2 cellular contexts compared by ENCODE assay signal in genomic region chr4:78058591-78059523, GRCh38.
TF ChIP-seq lines count a peak whose summit lies in the region.

No MANE protein-coding gene starts in this region.

TF ChIP-seq in SK-N-SH, 30 proteins besides CTCF, POLR2A, EP300 and RAD21:
- peak; percentile 28; the same call in 1 of the 2 replicates for TF ChIP-seq TAF1 (IDR thresholded peaks at IDR 0.05; ENCODE audit: borderline replicate concordance, low read depth, low read length)
- TF ChIP-seq POLR2AphosphoS5 (IDR thresholded peaks at IDR 0.05; ENCODE audit: low read depth, low read length): 0 out of 2 replicates have a peak, but pooled peaks have one; percentile 28
- TF ChIP-seq NRF1 (IDR thresholded peaks at IDR 0.05; ENCODE audit: low read depth, low read length): no peak
- 0 out of 2 replicates have a peak, but pooled peaks have one; percentile 29 for TF ChIP-seq SIN3A (IDR thresholded peaks at IDR 0.05; ENCODE audit: borderline replicate concordance, low read depth, low read length)

TF ChIP-seq in H1, 55 proteins besides CTCF, POLR2A, EP300 and RAD21:
- TF ChIP-seq SIN3A (conservative IDR thresholded peaks at IDR 0.05 in 1 of 2, IDR thresholded peaks at IDR 0.05 in 1 of 2; ENCODE audit: low read depth in 1 of 2, low read length in 2 of 2): peak in 1 of 2 experiments; percentile 63; a peak in 1 of 4 replicates
- TF ChIP-seq RFX5 (IDR thresholded peaks at IDR 0.05; ENCODE audit: borderline replicate concordance, low read depth, low read length): no peak
- TF ChIP-seq E2F6 (IDR thresholded peaks at IDR 0.05): no peak
- no peak for TF ChIP-seq HDAC2 (IDR thresholded peaks at IDR 0.05; ENCODE audit: borderline replicate concordance in 1 of 2, low read depth in 2 of 2, low read length in 2 of 2)
- TF ChIP-seq TCF12 (IDR thresholded peaks at IDR 0.05; ENCODE audit: low read depth, low read length): no peak
- no peak for TF ChIP-seq RXRA (IDR thresholded peaks at IDR 0.05; ENCODE audit: insufficient read depth, low read depth, low read length)
- peak; percentile 24; the same call in 1 of the 2 replicates for TF ChIP-seq MAX (IDR thresholded peaks at IDR 0.05)
- TF ChIP-seq SIX5 (IDR thresholded peaks at IDR 0.05; ENCODE audit: low read depth, low read length): no peak
- TF ChIP-seq NANOG (IDR thresholded peaks at IDR 0.05; ENCODE audit: insufficient read depth, low read depth, low read length, poor library complexity, severe bottlenecking): no peak
- TF ChIP-seq CBX8 (IDR thresholded peaks at IDR 0.05; ENCODE audit: borderline replicate concordance, low read depth, low read length): no peak
- TF ChIP-seq GTF2F1 (IDR thresholded peaks at IDR 0.05; ENCODE audit: borderline replicate concordance, low read depth, low read length): no peak
- no peak for TF ChIP-seq SUZ12 (IDR thresholded peaks at IDR 0.05; ENCODE audit: low read length)
- no peak for TF ChIP-seq CEBPB (IDR thresholded peaks at IDR 0.05; ENCODE audit: low read depth, low read length)
- TF ChIP-seq CHD2 (IDR thresholded peaks at IDR 0.05; ENCODE audit: low read length): no peak
- no peak for TF ChIP-seq SIRT6 (IDR thresholded peaks at IDR 0.05; ENCODE audit: low read length)
- TF ChIP-seq TAF7 (optimal IDR thresholded peaks at IDR 0.05; ENCODE audit: borderline replicate concordance, low read depth, low read length): peak; percentile 28
- peak; percentile 62 for TF ChIP-seq KDM4A (IDR thresholded peaks at IDR 0.05; ENCODE audit: low read depth, low read length, severe bottlenecking)
- no peak for TF ChIP-seq NRF1 (IDR thresholded peaks at IDR 0.05; ENCODE audit: low read depth, low read length)
- peak; percentile 24; the same call in 1 of the 2 replicates for TF ChIP-seq POLR2AphosphoS5 (IDR thresholded peaks at IDR 0.05; ENCODE audit: low read depth, low read length)
- no peak for TF ChIP-seq CBX5 (IDR thresholded peaks at IDR 0.05; ENCODE audit: low read depth, low read length)
- peak; percentile 68 for TF ChIP-seq TAF1 (IDR thresholded peaks at IDR 0.05; ENCODE audit: low read depth, low read length)
- TF ChIP-seq KDM1A (IDR thresholded peaks at IDR 0.05; ENCODE audit: borderline replicate concordance, low read length): no peak
- TF ChIP-seq ASH2L (IDR thresholded peaks at IDR 0.05; ENCODE audit: low read length): peak; percentile 17
- no peak for TF ChIP-seq CTBP2 (IDR thresholded peaks at IDR 0.05; ENCODE audit: borderline replicate concordance, insufficient read depth, insufficient read length, low read length)
- no peak for TF ChIP-seq TEAD4 (IDR thresholded peaks at IDR 0.05; ENCODE audit: low read depth, low read length)
- TF ChIP-seq SP4 (IDR thresholded peaks at IDR 0.05; ENCODE audit: low read length): no peak
TF ChIP-seq in H1: peak in this region for 7.
